ENCODE assay signal across 22 cellular contexts in the genomic region with DNA sequence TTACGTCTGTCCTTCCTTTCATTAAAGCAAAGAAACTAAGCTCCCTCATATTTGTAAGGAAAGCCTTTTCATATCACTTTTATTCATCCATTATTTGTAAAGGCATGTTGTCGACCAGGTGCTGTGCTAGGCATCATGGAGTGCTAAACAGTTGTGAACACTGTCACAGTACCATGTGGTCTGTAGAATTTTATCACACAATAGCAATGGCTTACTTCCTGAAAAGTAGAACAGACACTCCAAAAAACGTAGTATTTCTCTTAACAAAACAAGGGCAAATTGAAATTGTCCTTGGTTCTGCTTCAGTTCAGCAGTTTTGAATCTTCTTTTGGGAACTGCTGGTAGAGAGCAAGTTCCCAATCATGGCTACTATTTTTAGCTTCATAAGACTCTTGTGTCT.
DNase-seq lines count a peak whose midpoint lies in the region; ATAC-seq, FAIRE-seq and TF ChIP-seq lines count a peak whose summit lies in the region.
"Had no signal": no experiment of that assay in that cellular context is flagged by ENCODE, and none has a peak within 500 bp of the region (broad histone marks: within the 10 kb centered on the region; RNA-seq: fewer than 3 reads in every experiment).

No MANE protein-coding gene starts in this region.

- POLR2A ChIA-PET in WTC11 (lab: Charles Lee): no interaction called here

- H3K4me3 Mint-ChIP-seq in WTC11: no peak overlapping the region
- H3K4me3 Mint-ChIP-seq: CD4-positive, CD25-positive, alpha-beta regulatory T cell; CD8-positive, alpha-beta memory T cell; H9 had no signal

- H3K27ac ChIP-seq in HUES6 (ENCODE audit: low read depth, low read length): 0 out of 2 replicates have a peak overlapping the region, but pooled peaks have one; percentile 71
- H3K27ac ChIP-seq in iPS-18a (ENCODE audit: low read length): peak overlapping the region; percentile 18
- no peak overlapping the region for H3K27ac ChIP-seq in tibial artery
- H3K27ac ChIP-seq: GM23248 had no signal

- no peaks in the 10 kb centered on the region for H3K9me3 ChIP-seq in HUES6 (ENCODE audit: control insufficient read depth, insufficient read depth, low read depth, low read length)
- H3K9me3 ChIP-seq in iPS-18a (ENCODE audit: control insufficient read depth, low read depth, low read length): no peaks in the 10 kb centered on the region
- H3K9me3 ChIP-seq in tibial artery: no peaks in the 10 kb centered on the region
- H3K9me3 ChIP-seq: BE2C had no signal

- H3K27me3 ChIP-seq in HUES6 (ENCODE audit: control insufficient read depth, insufficient read depth, low read length): no peaks in the 10 kb centered on the region
- H3K27me3 ChIP-seq in iPS-18a (ENCODE audit: control insufficient read depth, insufficient read depth, low read length): no peaks in the 10 kb centered on the region
- no peaks in the 10 kb centered on the region for H3K27me3 ChIP-seq in tibial artery
- H3K27me3 ChIP-seq: BE2C had no signal

- no peaks in the 10 kb centered on the region for H3K36me3 Mint-ChIP-seq in WTC11
- H3K36me3 Mint-ChIP-seq: CD4-positive, CD25-positive, alpha-beta regulatory T cell; CD8-positive, alpha-beta memory T cell had no signal

- H3K9me3 Mint-ChIP-seq in WTC11: no peaks in the 10 kb centered on the region
- H3K9me3 Mint-ChIP-seq: H9 had no signal

- H3K4me3 ChIP-seq in HUES6 (ENCODE audit: low read depth, low read length): no peak overlapping the region
- H3K4me3 ChIP-seq in iPS-18a (ENCODE audit: low read length): no peak overlapping the region
- H3K4me3 ChIP-seq in tibial artery: no peak overlapping the region
- H3K4me3 ChIP-seq: GM23248 had no signal

- no peak for ATAC-seq in WTC11

- intact Hi-C loops in posterior vena cava (cut with DNase I) (loop anchor here in 1 of 2 donors (10.0 kb wide), 1 partner anchor 49 kb away; no protein-coding TSS in a partner anchor), tibial artery (cut with DNase I; ENCODE audit: low total_unique reads) (no loop called here)

- H3K36me3 ChIP-seq in HUES6 (ENCODE audit: control insufficient read depth, insufficient read depth, low read length): no peaks in the 10 kb centered on the region
- H3K36me3 ChIP-seq in iPS-18a (ENCODE audit: control insufficient read depth, low read depth, low read length): no peaks in the 10 kb centered on the region
- H3K36me3 ChIP-seq in tibial artery: peaks cover 0 to 5% (median 0%) of the 10 kb centered on the region in 3 donors
- H3K36me3 ChIP-seq: BE2C had no signal

- peaks cover 65% of the 10 kb centered on the region for H3K4me1 Mint-ChIP-seq in WTC11
- H3K4me1 Mint-ChIP-seq: CD8-positive, alpha-beta memory T cell had no signal

- CTCF ChIA-PET in WTC11 (lab: Charles Lee): no interaction called here

- peak overlapping the region; percentile 78 for H3K27ac Mint-ChIP-seq in WTC11
- H3K27ac Mint-ChIP-seq: CD4-positive, CD25-positive, alpha-beta regulatory T cell; CD8-positive, alpha-beta memory T cell had no signal

- TF ChIP-seq CTCF in WTC11 (IDR thresholded peaks at IDR 0.05) (no peak), tibial artery (IDR thresholded peaks at IDR 0.05) (no peak)

- no peaks in the 10 kb centered on the region for H3K27me3 Mint-ChIP-seq in WTC11 (ENCODE audit: low read depth)
- H3K27me3 Mint-ChIP-seq: CD4-positive, CD25-positive, alpha-beta regulatory T cell; CD8-positive, alpha-beta memory T cell had no signal

- no peak for DNase-seq in H54 (ENCODE audit: insufficient read length, low spot score)
- DNase-seq in WTC11 (ENCODE audit: low spot score): no peak
- DNase-seq in posterior vena cava (ENCODE audit: low spot score): no peak
- no peak for DNase-seq in tibial artery
- no peak for DNase-seq in NCI-H524 treated with DMSO at 0.1 percent for 48 hours (lab: John Stamatoyannopoulos, UW)
- DNase-seq: ACHN; BE2C; C1 segment of cervical spinal cord; CD4-positive, CD25-positive, alpha-beta regulatory T cell; CD8-positive, alpha-beta memory T cell; COR-L47; DMS 273 treated with DMSO at 0.1 percent for 48 hours; DMS53; DND-41; EL; GM23248; H9 had no signal

- TF ChIP-seq POLR2A in H54 (IDR thresholded peaks at IDR 0.05; ENCODE audit: low read depth, low read length): no peak

- H3K9ac ChIP-seq in HUES6 (ENCODE audit: low read length) (no peak overlapping the region), iPS-18a (ENCODE audit: low read length) (no peak overlapping the region)
- H3K9ac ChIP-seq: GM23248 had no signal

- FAIRE-seq in H54 (lab: Jason Lieb, UNC): peak; percentile 78
- FAIRE-seq: A204.1, GM18507, HTR-8/SVneo had no signal

- H3K4me1 ChIP-seq in HUES6 (ENCODE audit: control insufficient read depth, insufficient read depth, low read length) (peaks cover 55% of the 10 kb centered on the region), iPS-18a (ENCODE audit: control insufficient read depth, low read depth, low read length) (peaks cover 27% of the 10 kb centered on the region), tibial artery (peaks cover 0 to 55% (median 10%) of the 10 kb centered on the region in 4 donors)

TF ChIP-seq in WTC11, 78 proteins besides CTCF, POLR2A, EP300 and RAD21:
- no peak for TF ChIP-seq NR2C2 (CRISPR knock-in tag; IDR thresholded peaks at IDR 0.05)
- TF ChIP-seq RELA (CRISPR knock-in tag; IDR thresholded peaks at IDR 0.05; ENCODE audit: borderline replicate concordance): no peak
- no peak for TF ChIP-seq MXD4 (CRISPR knock-in tag; IDR thresholded peaks at IDR 0.05; ENCODE audit: borderline replicate concordance)
- TF ChIP-seq IRF2 (CRISPR knock-in tag; IDR thresholded peaks at IDR 0.05; ENCODE audit: borderline replicate concordance, low read depth): no peak

Comparison
In these comparisons a context has a peak if more than half of its experiments do, and no peak if none do; other contexts are left out.
1. H3K27ac ChIP-seq: peak in HUES6 (single experiment) and iPS-18a (single experiment); none in tibial artery (0 of 2).